ENCODE assay signal across 17 cellular contexts in the genomic region with DNA sequence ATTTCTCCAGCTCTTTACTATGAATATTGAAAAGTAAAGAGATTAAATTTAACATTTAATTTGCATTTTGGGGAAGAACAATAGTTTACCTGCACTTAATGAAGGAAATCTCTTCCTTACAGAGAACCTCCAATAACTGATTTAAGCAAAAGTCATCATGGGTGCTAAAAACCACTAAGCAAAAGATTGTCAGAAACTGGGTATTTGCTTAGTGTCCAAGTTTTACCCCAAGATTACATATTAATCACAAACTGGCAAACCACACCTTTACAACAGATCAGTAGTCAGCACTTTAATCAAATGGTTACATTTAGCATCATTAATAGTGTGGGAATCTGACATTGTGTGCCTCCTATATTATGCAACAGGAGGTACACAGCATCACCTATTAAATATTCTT. TPM values are rescaled to one million over a fixed set of nuclear protein-coding genes. Genes with fewer than 3 reads are reported as not detected.
DNase-seq lines count a peak whose midpoint lies in the region; ATAC-seq, FAIRE-seq and TF ChIP-seq lines count a peak whose summit lies in the region.
"Had no signal": no experiment of that assay in that cellular context is flagged by ENCODE, and none has a peak within 500 bp of the region (broad histone marks: within the 10 kb centered on the region; RNA-seq: fewer than 3 reads in every experiment).

No MANE protein-coding gene starts in this region.

- H3K4me3 ChIP-seq in GM23248 (peak overlapping the region; percentile 82; the same call in 1 of the 2 replicates), kidney (ENCODE audit: low read length in 2 of 2) (peak overlapping the region in 1 of 2 donors; percentile 68)
- H3K4me3 ChIP-seq: thyroid gland had no signal

- no peak for DNase-seq in CD4-positive, alpha-beta T cell
- no peak for DNase-seq in GM23248
- no peak for DNase-seq in WTC11 (ENCODE audit: low spot score)
- no peak for DNase-seq in kidney
- DNase-seq in DMS 273 (lab: John Stamatoyannopoulos, UW; ENCODE audit: unreplicated experiment), result no peak
- no peak for DNase-seq in GM12892 (ENCODE audit: insufficient read length)
- no peak for DNase-seq in NCI-H1930 (lab: John Stamatoyannopoulos, UW)
- DNase-seq: effector CD4-positive, alpha-beta T cell; kidney glomerular epithelial cell; MV-4-11; naive B cell; Peyer's patch; small intestine; thyroid gland had no signal

- peaks cover 31% of the 10 kb centered on the region for H3K36me3 Mint-ChIP-seq in CD4-positive, alpha-beta T cell (ENCODE audit: low read depth)
- peaks cover 29% of the 10 kb centered on the region for H3K36me3 Mint-ChIP-seq in WTC11

- H3K9me2 ChIP-seq in GM23248 (ENCODE audit: insufficient read depth), result no peaks in the 10 kb centered on the region

- H3K79me2 ChIP-seq in GM23248 (ENCODE audit: insufficient read depth), result peaks cover 70% of the 10 kb centered on the region

- H3K4me1 ChIP-seq in GM23248 (ENCODE audit: insufficient read depth) (peaks cover 14% of the 10 kb centered on the region), kidney (ENCODE audit: control insufficient read depth in 1 of 2, insufficient read depth in 1 of 2, low read depth in 1 of 2, low read length in 2 of 2) (peaks cover 19 to 28% of the 10 kb centered on the region in 2 donors)

- no peaks in the 10 kb centered on the region; the same call in 1 of the 2 replicates for H3F3A ChIP-seq in GM23248 (ENCODE audit: insufficient read depth)

- peak overlapping the region; percentile 93 for H3K4me3 Mint-ChIP-seq in CD4-positive, alpha-beta T cell
- peak overlapping the region; percentile 88 for H3K4me3 Mint-ChIP-seq in WTC11

- in situ Hi-C loops in GM23248 (cut with MboI), result no loop called here

- no peaks in the 10 kb centered on the region for H3K9me3 ChIP-seq in CD4-positive, alpha-beta T cell (ENCODE audit: control insufficient read depth, low read length)
- H3K9me3 ChIP-seq in GM23248 (ENCODE audit: low read depth) (no peaks in the 10 kb centered on the region), kidney (ENCODE audit: control insufficient read depth in 1 of 2, low read length in 2 of 2) (no peaks in the 10 kb centered on the region)
- H3K9me3 ChIP-seq: ascending aorta, Peyer's patch, thyroid gland had no signal

- CTCF ChIA-PET in CD4-positive, alpha-beta T cell (lab: Charles Lee), result no interaction called here
- CTCF ChIA-PET in WTC11 (lab: Charles Lee), result interaction anchor here (1.0 kb wide), 1 partner anchor 99 kb away, joined by 3 read pairs; no protein-coding TSS in a partner anchor

- no peaks in the 10 kb centered on the region for H3K27me3 ChIP-seq in CD4-positive, alpha-beta T cell (ENCODE audit: control insufficient read depth, insufficient read depth, low read length)
- H3K27me3 ChIP-seq in GM23248 (replicated peaks; ENCODE audit: insufficient read depth), result no peaks in the 10 kb centered on the region
- H3K27me3 ChIP-seq: ascending aorta, Peyer's patch, thyroid gland had no signal

- no peaks in the 10 kb centered on the region for H3K27me3 Mint-ChIP-seq in CD4-positive, alpha-beta T cell
- no peaks in the 10 kb centered on the region for H3K27me3 Mint-ChIP-seq in WTC11 (ENCODE audit: low read depth)
- H3K27me3 Mint-ChIP-seq: naive B cell had no signal

- no peak overlapping the region for H3K27ac ChIP-seq in CD4-positive, alpha-beta T cell (ENCODE audit: low read depth, low read length)
- H3K27ac ChIP-seq in GM23248 (no peak overlapping the region), kidney (ENCODE audit: low read depth in 2 of 2, low read length in 2 of 2) (no peak overlapping the region)
- H3K27ac ChIP-seq: ascending aorta, Peyer's patch, thyroid gland had no signal

- H3K9ac ChIP-seq in GM23248, result no peak overlapping the region
- H3K9ac ChIP-seq in kidney (ENCODE audit: low read length in 2 of 2), result peak overlapping the region in 1 of 2 donors; percentile 73

- POLR2A ChIA-PET in CD4-positive, alpha-beta T cell (lab: Charles Lee), result no interaction called here
- POLR2A ChIA-PET in WTC11 (lab: Charles Lee), result no interaction called here

- intact Hi-C loops in CD4-positive, alpha-beta T cell (cut with DNase I, micrococcal nuclease), result loop anchor here (5.0 to 10.0 kb wide), 4 partner anchors 245 to 415 kb away; a partner anchor contains a TSS
- intact Hi-C loops in kidney (cut with DNase I), result no loop called here

- H3K4me2 ChIP-seq in GM23248 (ENCODE audit: unreplicated experiment), result peak overlapping the region; percentile 90

- no peaks in the 10 kb centered on the region for H4K20me1 ChIP-seq in GM23248 (ENCODE audit: insufficient read depth)

- no peak for TF ChIP-seq CTCF in CD4-positive, alpha-beta T cell (IDR thresholded peaks at IDR 0.05)
- TF ChIP-seq CTCF in WTC11 (IDR thresholded peaks at IDR 0.05) (no peak), kidney (IDR thresholded peaks at IDR 0.05; ENCODE audit: borderline replicate concordance, extremely low read depth, insufficient read depth) (no peak)

- no peak for ATAC-seq in CD4-positive, alpha-beta T cell (ENCODE audit: poor library complexity)
- ATAC-seq in WTC11 (no peak), HG03469 (IDR thresholded peaks at IDR 0.05; ENCODE audit: unreplicated experiment) (no peak)

- peak overlapping the region; percentile 97 for H3K27ac Mint-ChIP-seq in CD4-positive, alpha-beta T cell
- peak overlapping the region; percentile 75; the same call in 1 of the 2 replicates for H3K27ac Mint-ChIP-seq in WTC11

- H2AFZ ChIP-seq in GM23248, result no peak overlapping the region

- H3K36me3 ChIP-seq in GM23248 (ENCODE audit: low read depth) (no peaks in the 10 kb centered on the region), kidney (ENCODE audit: control insufficient read depth in 1 of 2, insufficient read depth in 2 of 2, low read length in 2 of 2) (no peaks in the 10 kb centered on the region)
- H3K36me3 ChIP-seq: ascending aorta, Peyer's patch, thyroid gland had no signal

- H3K4me1 Mint-ChIP-seq in CD4-positive, alpha-beta T cell (ENCODE audit: low read depth), result peaks cover 64% of the 10 kb centered on the region
- peaks cover 48% of the 10 kb centered on the region for H3K4me1 Mint-ChIP-seq in WTC11

- no peaks in the 10 kb centered on the region for H3K9me3 Mint-ChIP-seq in CD4-positive, alpha-beta T cell
- H3K9me3 Mint-ChIP-seq in WTC11, result peaks cover 20% of the 10 kb centered on the region

- TF ChIP-seq POLR2A in GM12892 (IDR thresholded peaks at IDR 0.05; ENCODE audit: low read depth, low read length), result no peak

- FAIRE-seq in kidney (lab: Jason Lieb, UNC) (peak; percentile 15), GM12892 (lab: Jason Lieb, UNC) (no peak)
- FAIRE-seq: frontal cortex, small intestine had no signal

TF ChIP-seq in WTC11, 78 proteins besides CTCF, POLR2A, EP300 and RAD21 (continues in another document):
- TF ChIP-seq ZBTB21 (CRISPR knock-in tag; IDR thresholded peaks at IDR 0.05; ENCODE audit: borderline replicate concordance), result no peak
- TF ChIP-seq GRHL2 (CRISPR knock-in tag; IDR thresholded peaks at IDR 0.05; ENCODE audit: insufficient replicate concordance, severe bottlenecking), result no peak
- no peak for TF ChIP-seq ZNF671 (CRISPR knock-in tag; IDR thresholded peaks at IDR 0.05)
- TF ChIP-seq, protein P1, sequence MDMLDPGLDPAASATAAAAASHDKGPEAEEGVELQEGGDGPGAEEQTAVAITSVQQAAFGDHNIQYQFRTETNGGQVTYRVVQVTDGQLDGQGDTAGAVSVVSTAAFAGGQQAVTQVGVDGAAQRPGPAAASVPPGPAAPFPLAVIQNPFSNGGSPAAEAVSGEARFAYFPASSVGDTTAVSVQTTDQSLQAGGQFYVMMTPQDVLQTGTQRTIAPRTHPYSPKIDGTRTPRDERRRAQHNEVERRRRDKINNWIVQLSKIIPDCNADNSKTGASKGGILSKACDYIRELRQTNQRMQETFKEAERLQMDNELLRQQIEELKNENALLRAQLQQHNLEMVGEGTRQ (CRISPR knock-in tag; IDR thresholded peaks at IDR 0.05), result no peak
- TF ChIP-seq NFYB (CRISPR knock-in tag; conservative IDR thresholded peaks at IDR 0.05; ENCODE audit: low read depth), result no peak
- no peak for TF ChIP-seq ZNF263 (CRISPR knock-in tag; IDR thresholded peaks at IDR 0.05; ENCODE audit: low read depth)
- TF ChIP-seq FOXP1 (CRISPR knock-in tag; IDR thresholded peaks at IDR 0.05; ENCODE audit: borderline replicate concordance), result no peak
- TF ChIP-seq CREB1 (CRISPR knock-in tag; IDR thresholded peaks at IDR 0.05), result no peak
- no peak for TF ChIP-seq CREM (CRISPR knock-in tag; IDR thresholded peaks at IDR 0.05)
- TF ChIP-seq, protein P2, sequence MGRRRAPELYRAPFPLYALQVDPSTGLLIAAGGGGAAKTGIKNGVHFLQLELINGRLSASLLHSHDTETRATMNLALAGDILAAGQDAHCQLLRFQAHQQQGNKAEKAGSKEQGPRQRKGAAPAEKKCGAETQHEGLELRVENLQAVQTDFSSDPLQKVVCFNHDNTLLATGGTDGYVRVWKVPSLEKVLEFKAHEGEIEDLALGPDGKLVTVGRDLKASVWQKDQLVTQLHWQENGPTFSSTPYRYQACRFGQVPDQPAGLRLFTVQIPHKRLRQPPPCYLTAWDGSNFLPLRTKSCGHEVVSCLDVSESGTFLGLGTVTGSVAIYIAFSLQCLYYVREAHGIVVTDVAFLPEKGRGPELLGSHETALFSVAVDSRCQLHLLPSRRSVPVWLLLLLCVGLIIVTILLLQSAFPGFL (CRISPR knock-in tag; IDR thresholded peaks at IDR 0.05; ENCODE audit: borderline replicate concordance), result no peak
- TF ChIP-seq, protein P3, sequence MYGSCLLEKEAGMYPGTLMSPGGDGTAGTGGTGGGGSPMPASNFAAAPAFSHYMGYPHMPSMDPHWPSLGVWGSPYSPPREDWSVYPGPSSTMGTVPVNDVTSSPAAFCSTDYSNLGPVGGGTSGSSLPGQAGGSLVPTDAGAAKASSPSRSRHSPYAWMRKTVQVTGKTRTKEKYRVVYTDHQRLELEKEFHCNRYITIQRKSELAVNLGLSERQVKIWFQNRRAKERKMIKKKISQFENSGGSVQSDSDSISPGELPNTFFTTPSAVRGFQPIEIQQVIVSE (CRISPR knock-in tag; IDR thresholded peaks at IDR 0.05; ENCODE audit: borderline replicate concordance), result no peak
- no peak for TF ChIP-seq ZNF138 (CRISPR knock-in tag; conservative IDR thresholded peaks at IDR 0.05)
- no peak for TF ChIP-seq OVOL2 (CRISPR knock-in tag; IDR thresholded peaks at IDR 0.05; ENCODE audit: borderline replicate concordance)
- no peak for TF ChIP-seq ESRRA (CRISPR knock-in tag; IDR thresholded peaks at IDR 0.05; ENCODE audit: borderline replicate concordance)
- TF ChIP-seq ZNF416 (CRISPR knock-in tag; IDR thresholded peaks at IDR 0.05), result no peak

RNA-seq across cellular contexts. Expression of a gene that starts 2.7 kb away (rescaled TPM):
- 10 to 100 TPM; 33.9 to 41.6 TPM for total RNA-seq in CD4-positive, alpha-beta T cell
- 17.4 and 23.6 TPM in 2 replicates for total RNA-seq in GM23248 (2014; rRNA removed; shearing (Covaris generic))
- polyA plus RNA-seq in GM23248 (2016; fragmentation: Nextera tagmentation; extraction: Ambion mirVana), result 3.4 and 4.1 TPM in 2 replicates
- 87.5 to 107 TPM (median 89.5 TPM) in 3 replicates for total RNA-seq in WTC11 (2021)
- total RNA-seq in kidney, result 59.7 TPM
- polyA plus RNA-seq in kidney (ENCODE audit: insufficient read depth, low read depth, low replicate concordance), result 13.1 TPM
- polyA plus RNA-seq in GM12892 (2012; ENCODE audit: missing spikeins), result 13.2 TPM
